ENCODE assay signal across 8 cellular contexts in the genomic region with DNA sequence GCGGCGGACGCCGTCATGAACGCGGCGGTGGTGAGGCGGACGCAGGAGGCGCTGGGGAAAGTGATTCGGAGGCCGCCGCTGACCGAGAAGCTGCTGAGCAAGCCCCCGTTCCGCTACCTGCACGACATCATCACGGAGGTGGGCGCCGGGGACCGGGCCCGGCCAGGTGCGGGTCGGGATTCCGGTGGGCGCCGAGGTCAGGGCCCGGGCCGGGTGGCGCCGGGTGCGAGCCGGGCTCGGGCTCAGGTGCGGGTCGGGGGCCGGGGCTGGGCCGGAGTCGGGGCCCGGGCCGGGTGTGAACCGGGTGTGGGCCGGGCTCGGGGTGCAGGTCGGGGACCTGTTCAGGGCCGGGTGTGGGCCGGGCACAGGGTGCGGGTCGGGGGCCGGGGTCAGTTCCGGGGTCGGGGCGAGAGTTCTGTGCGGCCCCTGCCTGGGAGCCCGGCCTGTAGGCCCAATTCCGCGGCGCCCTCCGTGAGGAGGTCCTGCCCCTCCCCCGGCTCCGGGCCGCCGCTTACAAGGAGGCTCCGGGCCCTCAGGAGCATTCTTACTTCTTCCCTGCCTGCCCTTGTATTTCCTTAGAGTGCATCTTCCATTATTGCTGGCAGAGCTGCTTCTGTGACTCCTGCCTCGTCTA. TPM values are rescaled to one million over a fixed set of nuclear protein-coding genes. Genes with fewer than 3 reads are reported as not detected.
A peak's percentile ranks its signal among the peaks of the same experiment; 100 is the strongest.
DNase-seq lines count a peak whose midpoint lies in the region; ATAC-seq lines count a peak whose summit lies in the region.

No MANE protein-coding gene starts in this region.

- no peaks in the 10 kb centered on the region; a peak in 1 of 22 replicates for H3K27me3 ChIP-seq in BLaER1 treated with 17β-estradiol and CSF1 and Interleukin-3, amounts not matched to agents 10 nM and 100 nM

- peak overlapping the region; percentile 83 to 97 (median 92) for H3K4me3 ChIP-seq in BLaER1 treated with 17β-estradiol and CSF1 and Interleukin-3, amounts not matched to agents 10 nM and 100 nM

- H3K9me3 ChIP-seq in BLaER1 treated with 17β-estradiol and CSF1 and Interleukin-3, amounts not matched to agents 10 nM and 100 nM (replicated peaks in 1 of 11), result no peaks in the 10 kb centered on the region

- peak overlapping the region; percentile 74 to 96 (median 91) for H3K4me2 ChIP-seq in BLaER1 treated with 17β-estradiol and CSF1 and Interleukin-3, amounts not matched to agents 10 nM and 100 nM

- peak overlapping the region; percentile 69 to 87 (median 82) for H3K9ac ChIP-seq in BLaER1 treated with 17β-estradiol and CSF1 and Interleukin-3, amounts not matched to agents 10 nM and 100 nM

- DNase-seq in activated naive CD8-positive, alpha-beta T cell treated with anti-CD3 and anti-CD28 coated beads for 36 hours, result no peak
- peak; percentile 64 for DNase-seq in iPS-NIHi11 (ENCODE audit: low spot score)
- DNase-seq in stimulated activated naive CD8-positive, alpha-beta T cell treated with anti-CD3 and anti-CD28 coated beads, Interleukin-15, Interleukin-2, amounts not matched to agents 100 U/mL and 50 U/mL, for 24 hours, result no peak
- no peak for DNase-seq in GF-D8 (lab: John Stamatoyannopoulos, UW)
- DNase-seq in activated CD4-positive, alpha-beta T cell treated with anti-CD3 and anti-CD28 coated beads, Interleukin-2, amount 50 U/mL, for 1 hour, result no peak

- H3K36me3 Mint-ChIP-seq in activated naive CD8-positive, alpha-beta T cell treated with anti-CD3 and anti-CD28 coated beads for 36 hours, result peaks cover 2% of the 10 kb centered on the region

- H3K4me1 ChIP-seq in BLaER1 treated with 17β-estradiol and CSF1 and Interleukin-3, amounts not matched to agents 10 nM and 100 nM, result peaks cover 9 to 21% (median 15%) of the 10 kb centered on the region in 10 experiments; a peak in 19 of 20 replicates

- H3K27me3 Mint-ChIP-seq in activated naive CD8-positive, alpha-beta T cell treated with anti-CD3 and anti-CD28 coated beads for 36 hours, result no peaks in the 10 kb centered on the region

- ATAC-seq in GM19372 (IDR thresholded peaks at IDR 0.05; ENCODE audit: low read depth, unreplicated experiment) (peak; percentile 26), HG03432 (IDR thresholded peaks at IDR 0.05; ENCODE audit: unreplicated experiment) (peak; percentile 43)
- ATAC-seq in stimulated activated naive CD8-positive, alpha-beta T cell treated with anti-CD3 and anti-CD28 coated beads, Interleukin-15, Interleukin-2, amounts not matched to agents 100 U/mL and 50 U/mL, for 24 hours, result peak; percentile 47

- H3K27ac Mint-ChIP-seq in activated naive CD8-positive, alpha-beta T cell treated with anti-CD3 and anti-CD28 coated beads for 36 hours, result no peak overlapping the region

- H3K4me1 Mint-ChIP-seq in activated naive CD8-positive, alpha-beta T cell treated with anti-CD3 and anti-CD28 coated beads for 36 hours, result peaks cover 19% of the 10 kb centered on the region

- peaks cover 0 to 16% (median 8%) of the 10 kb centered on the region in 11 experiments; a peak in 13 of 22 replicates for H3K36me3 ChIP-seq in BLaER1 treated with 17β-estradiol and CSF1 and Interleukin-3, amounts not matched to agents 10 nM and 100 nM

- peak overlapping the region; percentile 77 for H3K4me3 Mint-ChIP-seq in activated naive CD8-positive, alpha-beta T cell treated with anti-CD3 and anti-CD28 coated beads for 36 hours

- H3K27ac ChIP-seq in BLaER1 treated with 17β-estradiol and CSF1 and Interleukin-3, amounts not matched to agents 10 nM and 100 nM, result peak overlapping the region; percentile 9 to 61 (median 49); a peak in 16 of 22 replicates

- no peaks in the 10 kb centered on the region for H3K9me3 Mint-ChIP-seq in activated naive CD8-positive, alpha-beta T cell treated with anti-CD3 and anti-CD28 coated beads for 36 hours

- peaks cover 0 to 23% (median 11%) of the 10 kb centered on the region in 11 experiments; a peak in 12 of 22 replicates for H4K20me1 ChIP-seq in BLaER1 treated with 17β-estradiol and CSF1 and Interleukin-3, amounts not matched to agents 10 nM and 100 nM

RNA-seq across cellular contexts. Expression of a gene that starts 0.4 kb away (rescaled TPM):
- total RNA-seq in activated naive CD8-positive, alpha-beta T cell treated with anti-CD3 and anti-CD28 coated beads for 36 hours, result 10 to 100 TPM in 1 of 2 experiments, 1 to 10 TPM in 1; 8.4 to 11.0 TPM

RNA-seq across cellular contexts. Expression of a gene that starts 32.4 kb away (rescaled TPM):
- total RNA-seq in activated naive CD8-positive, alpha-beta T cell treated with anti-CD3 and anti-CD28 coated beads for 36 hours, result 10 to 100 TPM; 15.3 to 17.5 TPM
